ENCODE assay signal across 23 cellular contexts in the genomic region with DNA sequence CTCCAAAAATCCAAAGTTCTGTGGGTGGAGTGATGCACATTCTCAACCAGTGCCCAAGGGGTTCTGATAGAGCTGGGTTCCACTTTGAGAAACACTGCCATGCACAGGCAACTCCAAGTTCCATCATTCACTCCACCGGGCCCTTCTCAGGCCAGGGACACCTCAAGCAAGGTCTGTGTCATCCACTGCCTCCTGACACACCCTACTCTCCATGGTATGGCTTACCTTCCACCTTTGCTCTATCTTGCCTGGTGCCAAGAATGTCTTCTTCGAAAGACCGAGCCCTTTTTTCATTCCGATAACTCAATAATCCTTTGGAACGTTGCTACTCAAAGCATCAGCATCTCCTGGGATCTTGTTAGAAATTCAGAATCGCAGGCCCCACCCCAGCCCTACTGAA.
"Had no signal": no experiment of that assay in that cellular context is flagged by ENCODE, and none has a peak within 500 bp of the region (broad histone marks: within the 10 kb centered on the region; RNA-seq: fewer than 3 reads in every experiment).

No MANE protein-coding gene starts in this region.

- ATAC-seq: activated CD8-positive, alpha-beta memory T cell treated with anti-CD3 and anti-CD28 coated beads, Interleukin-2, amount 10 ng/mL, durations not matched to agents 7 days and 5 days; body of pancreas; left lung; lower lobe of right lung; mucosa of descending colon; stimulated activated naive CD8-positive, alpha-beta T cell treated with anti-CD3 and anti-CD28 coated beads, Interleukin-15, Interleukin-2, amounts not matched to agents 100 U/mL and 50 U/mL, for 24 hours had no signal

- H3K4me3 ChIP-seq: adrenal gland, body of pancreas, colonic mucosa, left lung, lower lobe of right lung, mucosa of descending colon, neural progenitor cell, right atrium auricular region, testis, transverse colon had no signal

- H3K27me3 ChIP-seq: adrenal gland, body of pancreas, colonic mucosa, left lung, neural progenitor cell, right atrium auricular region, testis, transverse colon had no signal

- H3K4me1 ChIP-seq: neural progenitor cell, testis had no signal

- H3K36me3 ChIP-seq: adrenal gland, colonic mucosa, left lung, lower lobe of right lung, neural progenitor cell, right atrium auricular region, transverse colon had no signal

- DNase-seq: activated CD4-positive, alpha-beta memory T cell treated with anti-CD3 and anti-CD28 coated beads, Interleukin-2, amount 10 ng/mL, durations not matched to agents 7 days and 5 days; activated CD4-positive, alpha-beta T cell treated with anti-CD3 and anti-CD28 coated beads for 1 hour; activated CD4-positive, alpha-beta T cell treated with anti-CD3 and anti-CD28 coated beads, Interleukin-2, amount 10 ng/mL, durations not matched to agents 7 days and 5 days; activated CD8-positive, alpha-beta memory T cell treated with anti-CD3 and anti-CD28 coated beads, Interleukin-2, amount 10 ng/mL, durations not matched to agents 7 days and 5 days; activated T-cell treated with anti-CD3 and anti-CD28 coated beads, Interleukin-2, amount 50 U/mL, for 48 hours; adrenal gland; body of pancreas; colonic mucosa; effector CD8-positive, alpha-beta T cell; left lung; lower lobe of right lung; mucosa of descending colon; occipital lobe; stimulated activated CD4-positive, alpha-beta T cell treated with anti-CD3 and anti-CD28 coated beads, Interleukin-2, amount 100 ng/mL, for 48 hours; stimulated activated naive CD8-positive, alpha-beta T cell treated with anti-CD3 and anti-CD28 coated beads, Interleukin-15, Interleukin-2, amounts not matched to agents 100 U/mL and 50 U/mL, for 24 hours; testis; transverse colon had no signal

- H3K79me2 ChIP-seq: parathyroid adenoma had no signal

- H3K36me3 Mint-ChIP-seq: neural progenitor cell had no signal

- H3K9me3 ChIP-seq: adrenal gland, body of pancreas, colonic mucosa, left lung, lower lobe of right lung, mucosa of descending colon, right atrium auricular region, testis, transverse colon had no signal

- H2AFZ ChIP-seq: neural progenitor cell, parathyroid adenoma had no signal

- H3K4me1 Mint-ChIP-seq: neural progenitor cell had no signal

- H3K9me3 Mint-ChIP-seq: activated CD4-positive, alpha-beta memory T cell treated with anti-CD3 and anti-CD28 coated beads, Interleukin-2, amount 10 ng/mL, durations not matched to agents 7 days and 5 days had no signal

- H3K9ac ChIP-seq: neural progenitor cell, parathyroid adenoma had no signal

- H3K27ac Mint-ChIP-seq: activated CD4-positive, alpha-beta memory T cell treated with anti-CD3 and anti-CD28 coated beads, Interleukin-2, amount 10 ng/mL, durations not matched to agents 7 days and 5 days; activated CD4-positive, alpha-beta T cell treated with anti-CD3 and anti-CD28 coated beads, Interleukin-2, amount 10 ng/mL, durations not matched to agents 7 days and 5 days; activated T-helper 2 cell treated with anti-CD3 and anti-CD28 coated beads, Interferon-gamma antibody, Interleukin-2, Interleukin-4, amounts not matched to agents 10 μg/mL and 5 μg/mL and 100 μg/mL, durations not matched to agents 14 hours and 24 hours and 36 hours; neural progenitor cell had no signal

- H3K27ac ChIP-seq: adrenal gland, body of pancreas, colonic mucosa, epithelial cell of prostate, left lung, lower lobe of right lung, neural progenitor cell, parathyroid adenoma, right atrium auricular region, testis, transverse colon had no signal

- H3K27me3 Mint-ChIP-seq: activated CD4-positive, alpha-beta memory T cell treated with anti-CD3 and anti-CD28 coated beads, Interleukin-2, amount 10 ng/mL, durations not matched to agents 7 days and 5 days; activated CD4-positive, alpha-beta T cell treated with anti-CD3 and anti-CD28 coated beads, Interleukin-2, amount 10 ng/mL, durations not matched to agents 7 days and 5 days; activated CD8-positive, alpha-beta memory T cell treated with anti-CD3 and anti-CD28 coated beads, Interleukin-2, amount 10 ng/mL, durations not matched to agents 7 days and 5 days; activated naive CD8-positive, alpha-beta T cell had no signal

- H3K4me3 Mint-ChIP-seq: activated CD4-positive, alpha-beta memory T cell treated with anti-CD3 and anti-CD28 coated beads, Interleukin-2, amount 10 ng/mL, durations not matched to agents 7 days and 5 days; activated CD4-positive, alpha-beta T cell treated with anti-CD3 and anti-CD28 coated beads, Interleukin-2, amount 10 ng/mL, durations not matched to agents 7 days and 5 days; activated CD8-positive, alpha-beta memory T cell treated with anti-CD3 and anti-CD28 coated beads, Interleukin-2, amount 10 ng/mL, durations not matched to agents 7 days and 5 days; activated naive CD8-positive, alpha-beta T cell; neural progenitor cell had no signal

- H3K4me2 ChIP-seq: neural progenitor cell had no signal
